Comparison of ENCODE assay signal across 9 cellular contexts in genomic region chr6:79713701-79714322, GRCh38.
DNase-seq lines count a peak whose midpoint lies in the region; ATAC-seq and TF ChIP-seq lines count a peak whose summit lies in the region.
"Had no signal": no experiment of that assay in that cellular context is flagged by ENCODE, and none has a peak within 500 bp of the region (broad histone marks: within the 10 kb centered on the region; RNA-seq: fewer than 3 reads in every experiment).

No MANE protein-coding gene starts in this region.

- H3K36me3 Mint-ChIP-seq in Calu3 (ENCODE audit: insufficient read depth, unreplicated experiment), result peaks cover 5% of the 10 kb centered on the region

- no peaks in the 10 kb centered on the region for H3K79me2 ChIP-seq in mammary epithelial cell (ENCODE audit: insufficient read depth, low read length)

- BruUV-seq in Calu3 (replicated peaks; lab: Mats Ljungman, UMichigan), result no TSS peak
- no TSS peak for BruUV-seq in mammary epithelial cell (replicated peaks; lab: Mats Ljungman, UMichigan)

- no peaks in the 10 kb centered on the region for H4K20me1 ChIP-seq in mammary epithelial cell (ENCODE audit: insufficient read depth, low read length)

- CTCF ChIA-PET in Calu3 (lab: Charles Lee) (interaction anchor here (0.7 to 1.1 kb wide), 2 partner anchors 154 to 187 kb away, joined by 3 to 4 read pairs; no protein-coding TSS in a partner anchor), mammary epithelial cell (lab: Charles Lee; ENCODE audit: low non-redundant PET) (interaction anchor here (0.6 kb wide), 1 partner anchor 246 kb away, joined by 4 read pairs; no protein-coding TSS in a partner anchor)

- ATAC-seq in GM19372 (IDR thresholded peaks at IDR 0.05; ENCODE audit: low read depth, unreplicated experiment) (peak; percentile 53), left lung (peak; percentile 80)

- H3K27ac ChIP-seq in mammary epithelial cell (ENCODE audit: insufficient read depth, low read depth, low read length) (no peak overlapping the region), left lung (no peak overlapping the region)

- H3K4me1 Mint-ChIP-seq in Calu3 (ENCODE audit: low read depth, unreplicated experiment), result peaks cover 16% of the 10 kb centered on the region
- H3K4me1 Mint-ChIP-seq: activated B cell treated with CpG ODN at 0.5 μM for 24 hours had no signal

- H3K9me3 Mint-ChIP-seq in Calu3 (ENCODE audit: low read depth, unreplicated experiment), result no peaks in the 10 kb centered on the region
- H3K9me3 Mint-ChIP-seq: activated B cell treated with CpG ODN at 0.5 μM for 24 hours had no signal

- H3K4me2 ChIP-seq in mammary epithelial cell (ENCODE audit: insufficient read depth, low read depth, low read length), result no peak overlapping the region

- no peak overlapping the region for H3K9ac ChIP-seq in mammary epithelial cell (ENCODE audit: insufficient read depth, low read length)

- TF ChIP-seq CTCF in Calu3 (IDR thresholded peaks at IDR 0.05; ENCODE audit: unreplicated experiment) (no peak), mammary epithelial cell (conservative IDR thresholded peaks at IDR 0.05 in 1 of 2, IDR thresholded peaks at IDR 0.05 in 1 of 2; ENCODE audit: extremely low read depth in 1 of 2, insufficient read depth in 1 of 2, low read depth in 1 of 2, low read length in 2 of 2) (peak; percentile 32 to 57), left lung (IDR thresholded peaks at IDR 0.05) (peak; percentile 47 to 65)

- no peaks in the 10 kb centered on the region for H3K27me3 ChIP-seq in mammary epithelial cell (ENCODE audit: insufficient read depth, low read length)
- no peaks in the 10 kb centered on the region for H3K27me3 ChIP-seq in left lung

- WGBS in mammary epithelial cell (ENCODE audit: low coverage, missing lambda C conversion rate), result 35% methylated on average over 5 of the region's 5 CpGs

- no peaks in the 10 kb centered on the region for H3K9me3 ChIP-seq in mammary epithelial cell (replicated peaks; ENCODE audit: insufficient read depth, low read length)
- H3K9me3 ChIP-seq in left lung, result no peaks in the 10 kb centered on the region

- intact Hi-C loops in Calu3 (cut with micrococcal nuclease; ENCODE audit: unreplicated experiment) (loop anchor here (2.0 to 5.0 kb wide), 2 partner anchors 143 to 247 kb away; no protein-coding TSS in a partner anchor), mammary epithelial cell (cut with micrococcal nuclease) (loop anchor here (1.0 to 10.0 kb wide), 3 partner anchors 144 to 1969 kb away; no protein-coding TSS in a partner anchor), left lung (cut with DNase I) (loop anchor here in 1 of 2 donors (10.0 kb wide), 1 partner anchor 139 kb away; no protein-coding TSS in a partner anchor)

- H3K4me1 ChIP-seq in mammary epithelial cell (ENCODE audit: insufficient read depth, low read length) (no peaks in the 10 kb centered on the region), left lung (no peaks in the 10 kb centered on the region)

- H3K36me3 ChIP-seq in mammary epithelial cell (ENCODE audit: insufficient read depth, low read length) (no peaks in the 10 kb centered on the region), left lung (no peaks in the 10 kb centered on the region)

- no peaks in the 10 kb centered on the region for H3K27me3 Mint-ChIP-seq in Calu3 (ENCODE audit: unreplicated experiment)
- H3K27me3 Mint-ChIP-seq: activated B cell treated with CpG ODN at 0.5 μM for 24 hours had no signal

- H3K27ac Mint-ChIP-seq in Calu3 (ENCODE audit: unreplicated experiment), result no peak overlapping the region
- H3K27ac Mint-ChIP-seq: activated B cell treated with CpG ODN at 0.5 μM for 24 hours had no signal

- no peak overlapping the region for H2AFZ ChIP-seq in mammary epithelial cell (ENCODE audit: low read depth, low read length)

- dilution Hi-C loops in mammary epithelial cell (cut with HindIII; ENCODE audit: low sequenced_read_pairs), result no loop called here

- DNase-seq in Calu3, result peak; percentile 68
- DNase-seq in KBM-7, result peak; percentile 37
- DNase-seq in SW 1271 (lab: John Stamatoyannopoulos, UW), result peak; percentile 16 to 32
- DNase-seq in mammary epithelial cell, result peak; percentile 1
- DNase-seq in left lung, result no peak
- DNase-seq in stimulated activated CD8-positive, alpha-beta memory T cell treated with anti-CD3 and anti-CD28 coated beads, Interleukin-4, amount 100 ng/mL, for 48 hours, result peak; percentile 65
- no peak for DNase-seq in NCI-H226
- DNase-seq: activated B cell treated with CpG ODN at 0.5 μM for 24 hours had no signal

- no peak overlapping the region for H3K4me3 ChIP-seq in mammary epithelial cell (replicated peaks in 1 of 3; ENCODE audit: insufficient read depth in 1 of 3, low read depth in 2 of 3, low read length in 3 of 3)
- no peak overlapping the region for H3K4me3 ChIP-seq in left lung

- no peak overlapping the region for H3K4me3 Mint-ChIP-seq in Calu3 (ENCODE audit: low read depth, unreplicated experiment)
- H3K4me3 Mint-ChIP-seq: activated B cell treated with CpG ODN at 0.5 μM for 24 hours had no signal

- in situ Hi-C loops in KBM-7 (cut with MboI; ENCODE audit: low pct_unique_long_range_greater_than_20kb, low sequenced_read_pairs) (no loop called here), mammary epithelial cell (cut with MboI; ENCODE audit: low sequenced_read_pairs in 2 of 2) (no loop called here)

Comparison
In these comparisons a context has a peak if more than half of its experiments do, and no peak if none do; other contexts are left out.
1. DNase-seq: peak in Calu3 (single experiment), KBM-7 (single experiment), SW 1271 (2 of 2), mammary epithelial cell (single experiment) and stimulated activated CD8-positive, alpha-beta memory T cell treated with anti-CD3 and anti-CD28 coated beads, Interleukin-4, amount 100 ng/mL, for 48 hours (single experiment); none in left lung (0 of 2) and NCI-H226 (single experiment).